In genomic region chr5:134758504-134759341, GRCh38 we compare ENCODE assay signal across 8 cellular contexts. TPM values are rescaled to one million over a fixed set of nuclear protein-coding genes. Genes with fewer than 3 reads are reported as not detected.
DNase-seq lines count a peak whose midpoint lies in the region; ATAC-seq and TF ChIP-seq lines count a peak whose summit lies in the region.

Gene DDX46 (plus strand): TSS chr5:134758779. CDS start chr5:134758939, 160 bp downstream.

- intact Hi-C loops in aorta (cut with DNase I), result no loop called here

- H3K27me3 ChIP-seq in right atrium auricular region, result no peaks in the 10 kb centered on the region
- no peaks in the 10 kb centered on the region for H3K27me3 ChIP-seq in rectal smooth muscle tissue (ENCODE audit: control insufficient read depth, insufficient read depth, low read length)
- H3K27me3 ChIP-seq in aorta (ENCODE audit: control insufficient read depth in 1 of 2, insufficient read depth in 2 of 2, low read length in 1 of 2), result no peaks in the 10 kb centered on the region

- peak; percentile 56 to 89 for TF ChIP-seq CTCF in right atrium auricular region (IDR thresholded peaks at IDR 0.05)

- peak; percentile 98 for ATAC-seq in GM18498 (IDR thresholded peaks at IDR 0.05; ENCODE audit: unreplicated experiment)
- peak; percentile 92 for ATAC-seq in HG02938 (IDR thresholded peaks at IDR 0.05; ENCODE audit: unreplicated experiment)
- ATAC-seq in aorta (ENCODE audit: low FRiP score), result peak; percentile 99

- H3K4me3 ChIP-seq in right atrium auricular region (peak within 1 kb of the TSS; percentile 71 to 97), rectal smooth muscle tissue (ENCODE audit: low read length) (peak within 1 kb of the TSS; percentile 98), aorta (ENCODE audit: low read length in 2 of 2) (peak within 1 kb of the TSS; percentile 81 to 84)

- H3K9me3 ChIP-seq in right atrium auricular region (no peaks in the 10 kb centered on the region), aorta (ENCODE audit: control insufficient read depth, low read length) (no peaks in the 10 kb centered on the region)

- H3K4me1 ChIP-seq in right atrium auricular region (peaks cover 0 to 23% of the 10 kb centered on the region in 2 donors), rectal smooth muscle tissue (ENCODE audit: control insufficient read depth, insufficient read depth, low read length) (peaks cover 8% of the 10 kb centered on the region), aorta (ENCODE audit: control insufficient read depth in 1 of 2, insufficient read depth in 2 of 2, low read length in 2 of 2) (no peaks in the 10 kb centered on the region)

- H3K9ac ChIP-seq in rectal smooth muscle tissue (ENCODE audit: low read length), result peak within 1 kb of the TSS; percentile 81

- DNase-seq in NCI-H187 (lab: John Stamatoyannopoulos, UW) (peak; percentile 89), T-helper 2 cell (peak; percentile 86 to 96 (median 91)), anterior cingulate cortex (lab: John Stamatoyannopoulos, UW) (peak in 57 of 58 donors; percentile 38 to 94 (median 85)), right atrium auricular region (ENCODE audit: low spot score) (peak; percentile 93), aorta (peak; percentile 96 to 98)

- peak within 1 kb of the TSS; percentile 57 to 76 for H3K27ac ChIP-seq in right atrium auricular region
- H3K27ac ChIP-seq in rectal smooth muscle tissue (ENCODE audit: low read depth, low read length), result peak within 1 kb of the TSS; percentile 16
- H3K27ac ChIP-seq in aorta (ENCODE audit: low read depth in 1 of 2, low read length in 2 of 2), result peak within 1 kb of the TSS in 1 of 2 donors; percentile 53

- WGBS in aorta, 2 donors, result 1% methylated on average over 72 to 73 of the region's 73 CpGs

- H3K36me3 ChIP-seq in right atrium auricular region (no peaks in the 10 kb centered on the region), rectal smooth muscle tissue (ENCODE audit: control insufficient read depth, insufficient read depth, low read length) (no peaks in the 10 kb centered on the region), aorta (ENCODE audit: control insufficient read depth in 1 of 2, insufficient read depth in 2 of 2, low read length in 1 of 2) (no peaks in the 10 kb centered on the region)

RNA-seq across cellular contexts. Expression of gene DDX46, which starts in this region (rescaled TPM):
- total RNA-seq in right atrium auricular region (10 to 100 TPM; 12.2 to 13.4 TPM), aorta (10 to 100 TPM; 52.2 to 53.7 TPM)
- 10 to 100 TPM; 18.3 to 29.0 TPM for polyA plus RNA-seq in aorta
